Comparison of ENCODE assay signal across 9 cellular contexts in genomic region chr10:50552771-50553535, GRCh38.
DNase-seq lines count a peak whose midpoint lies in the region; ATAC-seq and TF ChIP-seq lines count a peak whose summit lies in the region.
"Had no signal": no experiment of that assay in that cellular context is flagged by ENCODE, and none has a peak within 500 bp of the region (broad histone marks: within the 10 kb centered on the region; RNA-seq: fewer than 3 reads in every experiment).

No MANE protein-coding gene starts in this region.

- H3K4me3 ChIP-seq in GM06990 (replicated peaks; ENCODE audit: low read depth, low read length) (no peak overlapping the region), RWPE2 (ENCODE audit: severe bottlenecking) (no peak overlapping the region), fibroblast of lung (replicated peaks in 1 of 4; ENCODE audit: control extremely low read depth in 1 of 4, insufficient read depth in 1 of 4, low read depth in 3 of 4, low read length in 4 of 4) (peak overlapping the region in 2 of 4 experiments; percentile 13 to 14), thoracic aorta (peak overlapping the region; percentile 11)
- H3K4me3 ChIP-seq: pancreas had no signal

- no peak overlapping the region for H3K9ac ChIP-seq in fibroblast of lung (ENCODE audit: insufficient read depth, low read length)

- H3K27ac ChIP-seq in RWPE2 (ENCODE audit: poor library complexity, severe bottlenecking) (no peak overlapping the region), fibroblast of lung (ENCODE audit: insufficient read depth, low read length) (peak overlapping the region; percentile 64), thoracic aorta (peak overlapping the region in 1 of 2 donors; percentile 60)
- H3K27ac ChIP-seq: pancreas had no signal

- H3K79me2 ChIP-seq in fibroblast of lung (ENCODE audit: control insufficient read depth, insufficient read depth, low read length) = peaks cover 2% of the 10 kb centered on the region

- peak overlapping the region; percentile 72 for H3K4me2 ChIP-seq in fibroblast of lung (ENCODE audit: extremely low read depth, insufficient read depth, low read length)

- H2AFZ ChIP-seq in fibroblast of lung (ENCODE audit: low read length) = no peak overlapping the region

- H4K20me1 ChIP-seq in fibroblast of lung (ENCODE audit: control insufficient read depth, extremely low read depth, insufficient read depth, low read length) = no peaks in the 10 kb centered on the region

- no peaks in the 10 kb centered on the region for H3K27me3 ChIP-seq in GM06990 (replicated peaks; ENCODE audit: control insufficient read depth, insufficient read depth, low read length)
- no peaks in the 10 kb centered on the region for H3K27me3 ChIP-seq in RWPE2 (ENCODE audit: insufficient read depth, poor library complexity, severe bottlenecking)
- no peaks in the 10 kb centered on the region for H3K27me3 ChIP-seq in fibroblast of lung (ENCODE audit: control insufficient read depth, insufficient read depth, low read length)
- H3K27me3 ChIP-seq in thoracic aorta (replicated peaks; ENCODE audit: insufficient read depth) = no peaks in the 10 kb centered on the region
- H3K27me3 ChIP-seq: pancreas had no signal

- TF ChIP-seq CTCF in GM06990 (IDR thresholded peaks at IDR 0.05; ENCODE audit: insufficient read depth, low read length, poor library complexity, severe bottlenecking) (peak; percentile 28), RWPE2 (IDR thresholded peaks at IDR 0.05; ENCODE audit: poor library complexity, severe bottlenecking) (peak; percentile 13), fibroblast of lung (conservative IDR thresholded peaks at IDR 0.05 in 1 of 2, IDR thresholded peaks at IDR 0.05 in 1 of 2; ENCODE audit: low read depth in 1 of 2, low read length in 2 of 2) (peak; percentile 35 to 41), thoracic aorta (IDR thresholded peaks at IDR 0.05) (peak; percentile 16)

- ATAC-seq in GM21723 (IDR thresholded peaks at IDR 0.05; ENCODE audit: unreplicated experiment) (peak; percentile 74), RWPE2 (ENCODE audit: low read depth) (peak; percentile 23; the same call in 1 of the 3 replicates), thoracic aorta (ENCODE audit: insufficient number of reproducible peaks, low FRiP score, low read depth) (no peak)

- no peaks in the 10 kb centered on the region for H3K9me3 ChIP-seq in RWPE2 (ENCODE audit: severe bottlenecking)
- no peaks in the 10 kb centered on the region for H3K9me3 ChIP-seq in fibroblast of lung (ENCODE audit: control insufficient read depth, insufficient read depth, low read depth, low read length)
- H3K9me3 ChIP-seq in thoracic aorta = no peaks in the 10 kb centered on the region
- H3K9me3 ChIP-seq: pancreas had no signal

- no peak for DNase-seq in GM06990 (ENCODE audit: extremely low read depth, insufficient read length)
- DNase-seq in RWPE2 (ENCODE audit: low spot score) = no peak
- peak; percentile 40 to 53 for DNase-seq in fibroblast of lung (ENCODE audit: low read depth in 2 of 2)
- DNase-seq in thoracic aorta (ENCODE audit: low spot score) = no peak
- no peak for DNase-seq in NOMO-1 treated with dmso at 0.1 percent for 144 hours (lab: John Stamatoyannopoulos, UW; ENCODE audit: unreplicated experiment)
- no peak for DNase-seq in stimulated activated CD4-positive, alpha-beta T cell treated with anti-CD3 and anti-CD28 coated beads, Interleukin-15, amount 100 ng/mL, for 24 hours
- no peak for DNase-seq in NCI-H345 treated with DMSO at 0.1 percent for 48 hours (lab: John Stamatoyannopoulos, UW; ENCODE audit: unreplicated experiment)
- DNase-seq: pancreas had no signal

- H3K4me1 ChIP-seq in RWPE2 (ENCODE audit: insufficient read depth, poor library complexity, severe bottlenecking) = no peaks in the 10 kb centered on the region
- H3K4me1 ChIP-seq in fibroblast of lung (ENCODE audit: control insufficient read depth, extremely low read depth, insufficient read depth, low read length) = peaks cover 29% of the 10 kb centered on the region
- peaks cover 51 to 60% of the 10 kb centered on the region in 2 donors for H3K4me1 ChIP-seq in thoracic aorta (ENCODE audit: control insufficient read depth in 1 of 2, low read depth in 2 of 2)

- H3K36me3 ChIP-seq in GM06990 (ENCODE audit: control insufficient read depth, insufficient read depth, low read length) (no peaks in the 10 kb centered on the region; the same call in 1 of the 2 replicates), RWPE2 (ENCODE audit: low read depth) (no peaks in the 10 kb centered on the region), fibroblast of lung (ENCODE audit: control insufficient read depth, insufficient read depth, low read length) (no peaks in the 10 kb centered on the region), thoracic aorta (no peaks in the 10 kb centered on the region)
- H3K36me3 ChIP-seq: pancreas had no signal

Comparison
In these comparisons a context has a peak if more than half of its experiments do, and no peak if none do; other contexts are left out.
1. DNase-seq: peak in fibroblast of lung (2 of 2); none in GM06990 (single experiment), RWPE2 (single experiment), thoracic aorta (single experiment), NOMO-1 treated with dmso at 0.1 percent for 144 hours (single experiment), stimulated activated CD4-positive, alpha-beta T cell treated with anti-CD3 and anti-CD28 coated beads, Interleukin-15, amount 100 ng/mL, for 24 hours (single experiment) and NCI-H345 treated with DMSO at 0.1 percent for 48 hours (single experiment).
2. Peak in every context shown above with its lines, with median percentiles within 50 percentile points of each other: CTCF ChIP-seq.